ENCODE assay signal across 8 cellular contexts in genomic region chr13:49996166-49996915, GRCh38.
DNase-seq lines count a peak whose midpoint lies in the region; ATAC-seq lines count a peak whose summit lies in the region.

No MANE protein-coding gene starts in this region.

- peak; percentile 90 for DNase-seq in NK-92 treated with Interleukin-12 subunit alpha and Interleukin-12 subunit beta, amount 100 ng/mL, for 24 hours (lab: John Stamatoyannopoulos, UW)
- no peak for DNase-seq in NK-92 (lab: John Stamatoyannopoulos, UW; ENCODE audit: unreplicated experiment)
- peak; percentile 95 for DNase-seq in NCI-H2227 (lab: John Stamatoyannopoulos, UW; ENCODE audit: unreplicated experiment)
- DNase-seq in activated CD4-positive, alpha-beta T cell treated with anti-CD3 and anti-CD28 coated beads for 24 hours (ENCODE audit: low read depth in 2 of 2) = peak; percentile 81
- DNase-seq in cerebellar nuclear complex (lab: John Stamatoyannopoulos, UW) = peak; percentile 24 to 32
- peak; percentile 93 for DNase-seq in kidney tubule cell (ENCODE audit: low spot score)
- peak; percentile 94 for DNase-seq in stimulated activated CD4-positive, alpha-beta T cell treated with anti-CD3 and anti-CD28 coated beads, Interleukin-15, amount 100 ng/mL, for 24 hours

- peak; percentile 42 for ATAC-seq in HG02981 (IDR thresholded peaks at IDR 0.05; ENCODE audit: unreplicated experiment)
